30 cellular contexts compared by ENCODE assay signal in genomic region chr4:121650741-121651140, GRCh38.
"Had no signal": no experiment of that assay in that cellular context is flagged by ENCODE, and none has a peak within 500 bp of the region (broad histone marks: within the 10 kb centered on the region; RNA-seq: fewer than 3 reads in every experiment).

No MANE protein-coding gene starts in this region.

- DNase-seq: activated CD4-positive, alpha-beta memory T cell treated with anti-CD3 and anti-CD28 coated beads, Interleukin-2, amount 10 ng/mL, durations not matched to agents 7 days and 5 days; activated CD4-positive, alpha-beta T cell treated with anti-CD3 and anti-CD28 coated beads for 1 hour; activated CD4-positive, alpha-beta T cell treated with anti-CD3 and anti-CD28 coated beads for 36 hours; activated CD4-positive, alpha-beta T cell treated with anti-CD3 and anti-CD28 coated beads for 48 hours; activated CD4-positive, alpha-beta T cell treated with anti-CD3 and anti-CD28 coated beads, Interleukin-2, amount 10 ng/mL, durations not matched to agents 7 days and 5 days; activated CD4-positive, alpha-beta T cell treated with anti-CD3 and anti-CD28 coated beads, Interleukin-2, amount 50 U/mL, for 48 hours; activated CD4-positive, CD25-positive, alpha-beta regulatory T cell; activated CD8-positive, alpha-beta memory T cell treated with anti-CD3 and anti-CD28 coated beads for 24 hours; activated CD8-positive, alpha-beta memory T cell treated with anti-CD3 and anti-CD28 coated beads, Interleukin-2, amount 10 ng/mL, durations not matched to agents 7 days and 5 days; activated CD8-positive, alpha-beta memory T cell treated with anti-CD3 and anti-CD28 coated beads, Interleukin-2, amount 50 U/mL, for 48 hours; activated CD8-positive, alpha-beta T cell treated with anti-CD3 and anti-CD28 coated beads, Interleukin-2, amount 10 ng/mL, durations not matched to agents 7 days and 5 days; activated effector memory CD4-positive, alpha-beta T cell treated with Interleukin-2 at 50 U/mL for 16 hours; activated gamma-delta T cell; activated naive CD4-positive, alpha-beta T cell treated with anti-CD3 and anti-CD28 coated beads, Interleukin-2, amount 10 ng/mL, durations not matched to agents 7 days and 5 days; activated naive CD4-positive, alpha-beta T cell treated with Interleukin-2 at 50 U/mL for 16 hours; activated naive CD8-positive, alpha-beta T cell treated with anti-CD3 and anti-CD28 coated beads, Interleukin-2, amount 10 ng/mL, durations not matched to agents 7 days and 5 days; activated naive CD8-positive, alpha-beta T cell treated with anti-CD3 and anti-CD28 coated beads, Interleukin-2, amount 50 U/mL, for 24 hours; activated T-cell treated with anti-CD3 and anti-CD28 coated beads, Interleukin-2, amount 50 U/mL, for 24 hours; activated T-cell treated with anti-CD3 and anti-CD28 coated beads, Interleukin-2, amount 50 U/mL, for 48 hours; amygdala; anterior cingulate cortex; caudate nucleus; cerebellar nuclear complex; T-helper 2 cell; T-helper 9 cell had no signal

- H3K27me3 ChIP-seq: ascending aorta, cardiac muscle cell had no signal

- H3K36me3 ChIP-seq: ascending aorta, cardiac muscle cell had no signal

- ATAC-seq: activated CD4-positive, alpha-beta T cell treated with anti-CD3 and anti-CD28 coated beads for 36 hours; activated CD4-positive, CD25-positive, alpha-beta regulatory T cell treated with anti-CD3 and anti-CD28 coated beads, Interleukin-2, amount 50 U/mL, for 24 hours; activated CD8-positive, alpha-beta memory T cell treated with anti-CD3 and anti-CD28 coated beads, Interleukin-2, amount 10 ng/mL, durations not matched to agents 7 days and 5 days; activated CD8-positive, alpha-beta T cell treated with anti-CD3 and anti-CD28 coated beads, Interleukin-2, amount 10 ng/mL, durations not matched to agents 7 days and 5 days; activated naive CD8-positive, alpha-beta T cell treated with anti-CD3 and anti-CD28 coated beads, Interleukin-2, amount 50 U/mL, for 24 hours; WTC11 had no signal

- H3K4me3 ChIP-seq: ascending aorta, cardiac muscle cell had no signal

- H3K27ac ChIP-seq: ascending aorta, cardiac muscle cell, VCaP had no signal

- H3K9me3 ChIP-seq: ascending aorta had no signal
